In genomic region chr3:142881445-142882224, GRCh38 we compare ENCODE assay signal across 29 cellular contexts. TPM values are rescaled to one million over a fixed set of nuclear protein-coding genes. Genes with fewer than 3 reads are reported as not detected.
"Had no signal": no experiment of that assay in that cellular context is flagged by ENCODE, and none has a peak within 500 bp of the region (broad histone marks: within the 10 kb centered on the region; RNA-seq: fewer than 3 reads in every experiment).

No MANE protein-coding gene starts in this region.

- H3K27ac ChIP-seq: adrenal gland, body of pancreas had no signal

- H3K4me1 Mint-ChIP-seq: activated CD8-positive, alpha-beta memory T cell treated with anti-CD3 and anti-CD28 coated beads, Interleukin-2, amount 10 ng/mL, durations not matched to agents 7 days and 5 days; activated naive CD4-positive, alpha-beta T cell treated with anti-CD3 and anti-CD28 coated beads, Interleukin-2, amount 50 U/mL, for 24 hours; activated naive CD8-positive, alpha-beta T cell treated with anti-CD3 and anti-CD28 coated beads for 36 hours had no signal

- ATAC-seq: activated CD4-positive, CD25-positive, alpha-beta regulatory T cell treated with anti-CD3 and anti-CD28 coated beads, Interleukin-2, amount 50 U/mL, for 24 hours; activated CD8-positive, alpha-beta memory T cell treated with anti-CD3 and anti-CD28 coated beads, Interleukin-2, amount 10 ng/mL, durations not matched to agents 7 days and 5 days; activated CD8-positive, alpha-beta T cell treated with anti-CD3 and anti-CD28 coated beads for 36 hours; activated naive CD8-positive, alpha-beta T cell treated with anti-CD3 and anti-CD28 coated beads, Interleukin-2, amount 50 U/mL, for 24 hours; body of pancreas; esophagus mucosa had no signal

- H3K27ac Mint-ChIP-seq: activated CD8-positive, alpha-beta memory T cell treated with anti-CD3 and anti-CD28 coated beads, Interleukin-2, amount 10 ng/mL, durations not matched to agents 7 days and 5 days; activated CD8-positive, alpha-beta T cell treated with anti-CD3 and anti-CD28 coated beads for 36 hours; activated naive CD4-positive, alpha-beta T cell treated with anti-CD3 and anti-CD28 coated beads for 36 hours; activated naive CD4-positive, alpha-beta T cell treated with anti-CD3 and anti-CD28 coated beads, Interleukin-2, amount 50 U/mL, for 24 hours; activated naive CD8-positive, alpha-beta T cell treated with anti-CD3 and anti-CD28 coated beads for 36 hours; activated naive CD8-positive, alpha-beta T cell treated with anti-CD3 and anti-CD28 coated beads, Interleukin-2, amount 50 U/mL, for 24 hours; activated T-helper 1 cell treated with anti-CD3 and anti-CD28 coated beads, Interleukin-12 subunit alpha, Interleukin-12 subunit beta, Interleukin-2, Interleukin-4 antibody, amounts not matched to agents 30 ng/mL and 10 ng/mL and 1 ng/mL, durations not matched to agents 14 hours and 24 hours and 36 hours; activated T-helper 2 cell treated with anti-CD3 and anti-CD28 coated beads, Interferon-gamma antibody, Interleukin-2, Interleukin-4, amounts not matched to agents 10 μg/mL and 5 μg/mL and 100 μg/mL, durations not matched to agents 14 hours and 24 hours and 36 hours had no signal

- H3K4me1 ChIP-seq: adrenal gland, body of pancreas had no signal

- H3K36me3 ChIP-seq: adrenal gland had no signal

- H3K9me3 Mint-ChIP-seq: activated CD8-positive, alpha-beta T cell treated with anti-CD3 and anti-CD28 coated beads for 36 hours; activated naive CD4-positive, alpha-beta T cell treated with anti-CD3 and anti-CD28 coated beads for 36 hours; activated naive CD4-positive, alpha-beta T cell treated with anti-CD3 and anti-CD28 coated beads, Interleukin-2, amount 50 U/mL, for 24 hours; activated naive CD8-positive, alpha-beta T cell treated with anti-CD3 and anti-CD28 coated beads for 36 hours; activated naive CD8-positive, alpha-beta T cell treated with anti-CD3 and anti-CD28 coated beads, Interleukin-2, amount 50 U/mL, for 24 hours; activated T-helper 1 cell treated with anti-CD3 and anti-CD28 coated beads, Interleukin-12 subunit alpha, Interleukin-12 subunit beta, Interleukin-2, Interleukin-4 antibody, amounts not matched to agents 30 ng/mL and 10 ng/mL and 1 ng/mL, durations not matched to agents 14 hours and 24 hours and 36 hours; activated T-helper 2 cell treated with anti-CD3 and anti-CD28 coated beads, Interferon-gamma antibody, Interleukin-2, Interleukin-4, amounts not matched to agents 10 μg/mL and 5 μg/mL and 100 μg/mL, durations not matched to agents 14 hours and 24 hours and 36 hours had no signal

- DNase-seq: activated CD4-positive, alpha-beta T cell treated with anti-CD3 and anti-CD28 coated beads for 48 hours; activated CD4-positive, alpha-beta T cell treated with anti-CD3 and anti-CD28 coated beads, Interleukin-2, amount 50 U/mL, for 1 hour; activated CD4-positive, alpha-beta T cell treated with anti-CD3 and anti-CD28 coated beads, Interleukin-2, amount 50 U/mL, for 48 hours; activated CD8-positive, alpha-beta memory T cell treated with anti-CD3 and anti-CD28 coated beads, Interleukin-2, amount 10 ng/mL, durations not matched to agents 7 days and 5 days; activated CD8-positive, alpha-beta memory T cell treated with anti-CD3 and anti-CD28 coated beads, Interleukin-2, amount 50 U/mL, for 4 hours; activated CD8-positive, alpha-beta T cell treated with anti-CD3 and anti-CD28 coated beads for 36 hours; activated effector memory CD4-positive, alpha-beta T cell treated with anti-CD3 and anti-CD28 coated beads, Interleukin-2, amount 50 U/mL, for 16 hours; activated naive CD4-positive, alpha-beta T cell treated with anti-CD3 and anti-CD28 coated beads for 36 hours; activated naive CD8-positive, alpha-beta T cell treated with anti-CD3 and anti-CD28 coated beads for 36 hours; activated naive CD8-positive, alpha-beta T cell treated with anti-CD3 and anti-CD28 coated beads, Interleukin-2, amount 50 U/mL, for 24 hours; activated T-cell treated with anti-CD3 and anti-CD28 coated beads, Interleukin-2, amount 50 U/mL, for 1 hour; activated T-cell treated with anti-CD3 and anti-CD28 coated beads, Interleukin-2, amount 50 U/mL, for 48 hours; adrenal gland; amygdala; aorta; body of pancreas; caudate nucleus; cortex of kidney; dermis blood vessel endothelial cell; effector CD4-positive, alpha-beta T cell; foreskin fibroblast; head of caudate nucleus; T-helper 2 cell had no signal

- H3K4me3 ChIP-seq: adrenal gland, body of pancreas had no signal

- H3K4me3 Mint-ChIP-seq: activated CD8-positive, alpha-beta memory T cell treated with anti-CD3 and anti-CD28 coated beads, Interleukin-2, amount 10 ng/mL, durations not matched to agents 7 days and 5 days; activated CD8-positive, alpha-beta T cell treated with anti-CD3 and anti-CD28 coated beads for 36 hours; activated naive CD4-positive, alpha-beta T cell treated with anti-CD3 and anti-CD28 coated beads for 36 hours; activated naive CD4-positive, alpha-beta T cell treated with anti-CD3 and anti-CD28 coated beads, Interleukin-2, amount 50 U/mL, for 24 hours; activated naive CD8-positive, alpha-beta T cell treated with anti-CD3 and anti-CD28 coated beads for 36 hours; activated naive CD8-positive, alpha-beta T cell treated with anti-CD3 and anti-CD28 coated beads, Interleukin-2, amount 50 U/mL, for 24 hours; activated T-helper 1 cell treated with anti-CD3 and anti-CD28 coated beads, Interleukin-12 subunit alpha, Interleukin-12 subunit beta, Interleukin-2, Interleukin-4 antibody, amounts not matched to agents 30 ng/mL and 10 ng/mL and 1 ng/mL, durations not matched to agents 14 hours and 24 hours and 36 hours had no signal

- H3K36me3 Mint-ChIP-seq: activated CD8-positive, alpha-beta memory T cell treated with anti-CD3 and anti-CD28 coated beads, Interleukin-2, amount 10 ng/mL, durations not matched to agents 7 days and 5 days; activated naive CD4-positive, alpha-beta T cell treated with anti-CD3 and anti-CD28 coated beads, Interleukin-2, amount 50 U/mL, for 24 hours; activated naive CD8-positive, alpha-beta T cell treated with anti-CD3 and anti-CD28 coated beads for 36 hours had no signal

- H3K27me3 ChIP-seq: body of pancreas had no signal

RNA-seq across cellular contexts. Expression of gene PCOLCE2, which starts 7.2 kb away (rescaled TPM):
- total RNA-seq: activated CD8-positive, alpha-beta memory T cell treated with anti-CD3 and anti-CD28 coated beads, Interleukin-2, amount 10 ng/mL, durations not matched to agents 7 days and 5 days; activated T-helper 1 cell treated with anti-CD3 and anti-CD28 coated beads, Interleukin-12 subunit alpha, Interleukin-12 subunit beta, Interleukin-2, Interleukin-4 antibody, amounts not matched to agents 30 ng/mL and 10 ng/mL and 1 ng/mL, durations not matched to agents 14 hours and 24 hours and 36 hours; activated T-helper 2 cell treated with anti-CD3 and anti-CD28 coated beads, Interferon-gamma antibody, Interleukin-2, Interleukin-4, amounts not matched to agents 10 μg/mL and 5 μg/mL and 100 μg/mL, durations not matched to agents 14 hours and 24 hours and 36 hours; endothelial cell of umbilical vein had no signal
- polyA plus RNA-seq: endothelial cell of umbilical vein had no signal
